Comparison of ENCODE assay signal across 1 cellular context in the genomic region with DNA sequence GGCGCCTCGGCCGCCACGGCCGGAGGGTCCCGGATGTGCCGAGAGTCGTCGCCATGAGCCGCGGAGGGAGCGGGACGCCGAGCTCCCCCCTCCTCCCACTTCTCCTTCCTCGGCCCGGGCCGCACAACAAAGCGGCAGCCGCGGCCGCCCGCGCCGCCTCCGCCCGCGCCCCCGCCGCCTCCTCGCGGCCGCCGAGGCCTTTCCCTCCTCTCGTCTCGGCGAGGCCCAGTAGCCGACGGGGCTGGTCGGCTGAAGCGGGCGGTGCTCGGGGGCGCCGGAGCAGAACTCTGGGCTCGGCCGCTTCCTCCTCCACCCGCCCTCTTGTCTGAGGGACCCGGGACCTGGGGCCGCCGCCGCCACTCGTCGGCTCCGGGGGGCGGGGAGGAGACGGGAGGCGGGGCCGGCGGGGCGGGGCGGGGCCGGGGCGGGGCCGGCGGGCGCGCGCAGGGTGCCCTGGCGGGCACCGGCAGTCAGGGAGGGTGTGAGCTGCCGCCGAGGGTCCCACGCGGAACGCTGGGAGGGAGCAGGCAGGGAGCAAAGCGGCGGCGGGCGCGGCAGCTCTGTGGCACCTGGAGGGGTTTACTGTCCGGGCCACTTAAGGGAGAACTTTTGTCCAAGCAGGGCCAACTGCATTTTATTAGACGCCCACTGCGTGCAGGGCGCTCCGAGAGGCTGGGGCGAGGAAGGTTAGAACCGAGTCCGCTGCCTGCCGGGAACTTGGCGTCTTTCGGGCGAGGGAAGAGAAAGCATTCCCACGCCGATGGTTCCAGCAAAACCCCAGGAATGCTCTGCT.
TF ChIP-seq lines count a peak whose summit lies in the region.

TSS of gene SMURF2 (minus strand) at position 327 of the 793 bp plus-strand sequence. CDS start 427 bp downstream, outside the sequence.

TF ChIP-seq in K562, 482 proteins besides CTCF, POLR2A, EP300 and RAD21 (continued from another document and continues in another):
- TF ChIP-seq, protein P1, sequence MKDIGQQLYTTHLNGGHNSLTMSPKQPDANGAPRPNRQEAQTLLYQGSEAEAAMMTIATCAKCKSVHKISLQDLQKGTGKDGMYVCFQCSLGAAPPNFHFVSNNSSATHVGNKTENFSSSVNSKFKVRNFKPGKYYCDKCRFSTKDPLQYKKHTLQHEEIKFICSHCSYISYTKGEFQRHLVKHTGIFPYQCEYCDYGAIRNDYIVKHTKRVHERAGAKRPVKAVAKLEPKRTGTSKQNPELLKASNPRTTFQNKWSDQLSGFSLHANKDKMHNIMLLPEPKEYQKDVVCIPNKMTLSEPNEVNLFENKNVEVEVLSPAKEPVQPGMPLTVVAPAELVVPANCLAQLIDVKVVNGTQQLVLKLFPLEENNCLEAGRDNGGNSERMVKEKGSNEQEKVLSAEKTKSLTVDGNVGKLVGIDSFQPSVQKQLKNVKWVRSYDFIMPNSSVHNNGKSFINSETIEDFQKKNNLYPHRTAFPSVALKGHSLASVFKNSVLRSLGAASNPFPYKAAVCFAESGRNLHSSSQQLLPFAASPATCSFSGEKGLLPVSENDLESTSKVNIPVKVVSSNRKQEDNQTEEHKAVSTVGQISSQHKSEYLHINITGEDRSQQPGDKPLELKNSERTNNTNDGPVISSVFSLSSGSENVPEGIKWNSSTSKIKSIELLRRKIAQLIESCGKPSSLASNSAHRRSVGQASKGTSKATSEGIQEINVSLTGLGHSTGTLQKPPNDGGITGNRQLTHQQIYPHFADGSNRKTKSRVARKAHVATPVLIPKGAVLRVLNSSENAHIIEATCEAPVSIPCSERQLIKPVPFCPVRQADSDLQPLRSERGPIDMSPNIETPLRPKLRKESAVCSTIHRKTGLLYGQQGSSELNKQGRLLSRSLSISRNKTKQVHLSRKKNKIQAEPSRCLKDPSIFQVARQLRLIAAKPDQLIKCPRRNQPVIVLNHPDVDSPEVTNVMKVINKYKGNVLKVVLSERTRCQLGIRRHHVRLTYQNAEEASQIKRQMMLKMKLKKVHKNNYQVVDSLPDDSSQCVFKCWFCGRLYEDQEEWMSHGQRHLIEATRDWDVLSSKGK (CRISPR knock-in tag; IDR thresholded peaks at IDR 0.05), result no peak
- TF ChIP-seq, protein P2, sequence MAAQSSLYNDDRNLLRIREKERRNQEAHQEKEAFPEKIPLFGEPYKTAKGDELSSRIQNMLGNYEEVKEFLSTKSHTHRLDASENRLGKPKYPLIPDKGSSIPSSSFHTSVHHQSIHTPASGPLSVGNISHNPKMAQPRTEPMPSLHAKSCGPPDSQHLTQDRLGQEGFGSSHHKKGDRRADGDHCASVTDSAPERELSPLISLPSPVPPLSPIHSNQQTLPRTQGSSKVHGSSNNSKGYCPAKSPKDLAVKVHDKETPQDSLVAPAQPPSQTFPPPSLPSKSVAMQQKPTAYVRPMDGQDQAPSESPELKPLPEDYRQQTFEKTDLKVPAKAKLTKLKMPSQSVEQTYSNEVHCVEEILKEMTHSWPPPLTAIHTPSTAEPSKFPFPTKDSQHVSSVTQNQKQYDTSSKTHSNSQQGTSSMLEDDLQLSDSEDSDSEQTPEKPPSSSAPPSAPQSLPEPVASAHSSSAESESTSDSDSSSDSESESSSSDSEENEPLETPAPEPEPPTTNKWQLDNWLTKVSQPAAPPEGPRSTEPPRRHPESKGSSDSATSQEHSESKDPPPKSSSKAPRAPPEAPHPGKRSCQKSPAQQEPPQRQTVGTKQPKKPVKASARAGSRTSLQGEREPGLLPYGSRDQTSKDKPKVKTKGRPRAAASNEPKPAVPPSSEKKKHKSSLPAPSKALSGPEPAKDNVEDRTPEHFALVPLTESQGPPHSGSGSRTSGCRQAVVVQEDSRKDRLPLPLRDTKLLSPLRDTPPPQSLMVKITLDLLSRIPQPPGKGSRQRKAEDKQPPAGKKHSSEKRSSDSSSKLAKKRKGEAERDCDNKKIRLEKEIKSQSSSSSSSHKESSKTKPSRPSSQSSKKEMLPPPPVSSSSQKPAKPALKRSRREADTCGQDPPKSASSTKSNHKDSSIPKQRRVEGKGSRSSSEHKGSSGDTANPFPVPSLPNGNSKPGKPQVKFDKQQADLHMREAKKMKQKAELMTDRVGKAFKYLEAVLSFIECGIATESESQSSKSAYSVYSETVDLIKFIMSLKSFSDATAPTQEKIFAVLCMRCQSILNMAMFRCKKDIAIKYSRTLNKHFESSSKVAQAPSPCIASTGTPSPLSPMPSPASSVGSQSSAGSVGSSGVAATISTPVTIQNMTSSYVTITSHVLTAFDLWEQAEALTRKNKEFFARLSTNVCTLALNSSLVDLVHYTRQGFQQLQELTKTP (IDR thresholded peaks at IDR 0.05; ENCODE audit: low read depth in 1 of 2, partially characterized antibody in 2 of 2), result no peak
- TF ChIP-seq CBX5 (IDR thresholded peaks at IDR 0.05; ENCODE audit: borderline replicate concordance, low read depth) (no peak), ZNF644 (tag; IDR thresholded peaks at IDR 0.05; ENCODE audit: low read depth) (no peak), ZBED1 (IDR thresholded peaks at IDR 0.05) (no peak), NUFIP1 (IDR thresholded peaks at IDR 0.05; ENCODE audit: partially characterized antibody) (no peak), ELK1 (CRISPR knock-in tag; IDR thresholded peaks at IDR 0.05) (no peak), NCOR1 (IDR thresholded peaks at IDR 0.05) (0 out of 2 replicates have a peak, but pooled peaks have one; percentile 26), BHLHE40 (IDR thresholded peaks at IDR 0.05; ENCODE audit: low read length) (no peak), ZNF324 (CRISPR knock-in tag; IDR thresholded peaks at IDR 0.05) (no peak), GTF2F1 (IDR thresholded peaks at IDR 0.05; ENCODE audit: low read depth, low read length) (no peak), HMGXB4 (CRISPR knock-in tag; IDR thresholded peaks at IDR 0.05) (no peak), CXXC5 (CRISPR knock-in tag; IDR thresholded peaks at IDR 0.05) (peak; percentile 84), MITF (IDR thresholded peaks at IDR 0.05) (no peak), MYNN (IDR thresholded peaks at IDR 0.05) (no peak), MYNN (CRISPR knock-in tag; IDR thresholded peaks at IDR 0.05) (no peak), ZBTB7A (IDR thresholded peaks at IDR 0.05; ENCODE audit: borderline replicate concordance, control insufficient read depth, low read depth, low read length) (peak; percentile 57; the same call in 1 of the 2 replicates), HOXB6 (CRISPR knock-in tag; IDR thresholded peaks at IDR 0.05; ENCODE audit: borderline replicate concordance) (no peak), KDM5B (IDR thresholded peaks at IDR 0.05; ENCODE audit: insufficient replicate concordance, low read depth, low read length) (peak; percentile 75), PHF20 (IDR thresholded peaks at IDR 0.05; ENCODE audit: partially characterized antibody) (no peak), KDM1A (IDR thresholded peaks at IDR 0.05) (no peak), CTBP1 (IDR thresholded peaks at IDR 0.05; ENCODE audit: borderline replicate concordance) (peak; percentile 39; the same call in 1 of the 2 replicates), ZNF174 (CRISPR knock-in tag; IDR thresholded peaks at IDR 0.05) (no peak), ZNF184 (CRISPR knock-in tag; IDR thresholded peaks at IDR 0.05) (no peak), HMG20A (CRISPR knock-in tag; conservative IDR thresholded peaks at IDR 0.05) (no peak), KLF13 (tag; IDR thresholded peaks at IDR 0.05; ENCODE audit: borderline replicate concordance, low read depth) (no peak), XRCC3 (IDR thresholded peaks at IDR 0.05) (no peak)
- TF ChIP-seq, protein P3, sequence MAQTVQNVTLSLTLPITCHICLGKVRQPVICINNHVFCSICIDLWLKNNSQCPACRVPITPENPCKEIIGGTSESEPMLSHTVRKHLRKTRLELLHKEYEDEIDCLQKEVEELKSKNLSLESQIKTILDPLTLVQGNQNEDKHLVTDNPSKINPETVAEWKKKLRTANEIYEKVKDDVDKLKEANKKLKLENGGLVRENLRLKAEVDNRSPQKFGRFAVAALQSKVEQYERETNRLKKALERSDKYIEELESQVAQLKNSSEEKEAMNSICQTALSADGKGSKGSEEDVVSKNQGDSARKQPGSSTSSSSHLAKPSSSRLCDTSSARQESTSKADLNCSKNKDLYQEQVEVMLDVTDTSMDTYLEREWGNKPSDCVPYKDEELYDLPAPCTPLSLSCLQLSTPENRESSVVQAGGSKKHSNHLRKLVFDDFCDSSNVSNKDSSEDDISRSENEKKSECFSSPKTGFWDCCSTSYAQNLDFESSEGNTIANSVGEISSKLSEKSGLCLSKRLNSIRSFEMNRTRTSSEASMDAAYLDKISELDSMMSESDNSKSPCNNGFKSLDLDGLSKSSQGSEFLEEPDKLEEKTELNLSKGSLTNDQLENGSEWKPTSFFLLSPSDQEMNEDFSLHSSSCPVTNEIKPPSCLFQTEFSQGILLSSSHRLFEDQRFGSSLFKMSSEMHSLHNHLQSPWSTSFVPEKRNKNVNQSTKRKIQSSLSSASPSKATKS (CRISPR knock-in tag; IDR thresholded peaks at IDR 0.05), result no peak
- TF ChIP-seq, protein P4, sequence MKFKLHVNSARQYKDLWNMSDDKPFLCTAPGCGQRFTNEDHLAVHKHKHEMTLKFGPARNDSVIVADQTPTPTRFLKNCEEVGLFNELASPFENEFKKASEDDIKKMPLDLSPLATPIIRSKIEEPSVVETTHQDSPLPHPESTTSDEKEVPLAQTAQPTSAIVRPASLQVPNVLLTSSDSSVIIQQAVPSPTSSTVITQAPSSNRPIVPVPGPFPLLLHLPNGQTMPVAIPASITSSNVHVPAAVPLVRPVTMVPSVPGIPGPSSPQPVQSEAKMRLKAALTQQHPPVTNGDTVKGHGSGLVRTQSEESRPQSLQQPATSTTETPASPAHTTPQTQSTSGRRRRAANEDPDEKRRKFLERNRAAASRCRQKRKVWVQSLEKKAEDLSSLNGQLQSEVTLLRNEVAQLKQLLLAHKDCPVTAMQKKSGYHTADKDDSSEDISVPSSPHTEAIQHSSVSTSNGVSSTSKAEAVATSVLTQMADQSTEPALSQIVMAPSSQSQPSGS (CRISPR knock-in tag; IDR thresholded peaks at IDR 0.05), result no peak
- TF ChIP-seq, protein P5, sequence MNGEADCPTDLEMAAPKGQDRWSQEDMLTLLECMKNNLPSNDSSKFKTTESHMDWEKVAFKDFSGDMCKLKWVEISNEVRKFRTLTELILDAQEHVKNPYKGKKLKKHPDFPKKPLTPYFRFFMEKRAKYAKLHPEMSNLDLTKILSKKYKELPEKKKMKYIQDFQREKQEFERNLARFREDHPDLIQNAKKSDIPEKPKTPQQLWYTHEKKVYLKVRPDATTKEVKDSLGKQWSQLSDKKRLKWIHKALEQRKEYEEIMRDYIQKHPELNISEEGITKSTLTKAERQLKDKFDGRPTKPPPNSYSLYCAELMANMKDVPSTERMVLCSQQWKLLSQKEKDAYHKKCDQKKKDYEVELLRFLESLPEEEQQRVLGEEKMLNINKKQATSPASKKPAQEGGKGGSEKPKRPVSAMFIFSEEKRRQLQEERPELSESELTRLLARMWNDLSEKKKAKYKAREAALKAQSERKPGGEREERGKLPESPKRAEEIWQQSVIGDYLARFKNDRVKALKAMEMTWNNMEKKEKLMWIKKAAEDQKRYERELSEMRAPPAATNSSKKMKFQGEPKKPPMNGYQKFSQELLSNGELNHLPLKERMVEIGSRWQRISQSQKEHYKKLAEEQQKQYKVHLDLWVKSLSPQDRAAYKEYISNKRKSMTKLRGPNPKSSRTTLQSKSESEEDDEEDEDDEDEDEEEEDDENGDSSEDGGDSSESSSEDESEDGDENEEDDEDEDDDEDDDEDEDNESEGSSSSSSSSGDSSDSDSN (IDR thresholded peaks at IDR 0.05; ENCODE audit: borderline replicate concordance in 1 of 2, low read depth in 2 of 2, low read length in 2 of 2), result peak in 1 of 2 experiments; percentile 81; a peak in 2 of 4 replicates
- TF ChIP-seq, protein P6, sequence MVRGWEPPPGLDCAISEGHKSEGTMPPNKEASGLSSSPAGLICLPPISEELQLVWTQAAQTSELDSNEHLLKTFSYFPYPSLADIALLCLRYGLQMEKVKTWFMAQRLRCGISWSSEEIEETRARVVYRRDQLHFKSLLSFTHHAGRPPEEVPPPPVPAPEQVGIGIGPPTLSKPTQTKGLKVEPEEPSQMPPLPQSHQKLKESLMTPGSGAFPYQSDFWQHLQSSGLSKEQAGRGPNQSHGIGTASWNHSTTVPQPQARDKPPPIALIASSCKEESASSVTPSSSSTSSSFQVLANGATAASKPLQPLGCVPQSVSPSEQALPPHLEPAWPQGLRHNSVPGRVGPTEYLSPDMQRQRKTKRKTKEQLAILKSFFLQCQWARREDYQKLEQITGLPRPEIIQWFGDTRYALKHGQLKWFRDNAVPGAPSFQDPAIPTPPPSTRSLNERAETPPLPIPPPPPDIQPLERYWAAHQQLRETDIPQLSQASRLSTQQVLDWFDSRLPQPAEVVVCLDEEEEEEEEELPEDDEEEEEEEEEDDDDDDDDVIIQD (CRISPR knock-in tag; IDR thresholded peaks at IDR 0.05), result no peak
- TF ChIP-seq, protein P7, sequence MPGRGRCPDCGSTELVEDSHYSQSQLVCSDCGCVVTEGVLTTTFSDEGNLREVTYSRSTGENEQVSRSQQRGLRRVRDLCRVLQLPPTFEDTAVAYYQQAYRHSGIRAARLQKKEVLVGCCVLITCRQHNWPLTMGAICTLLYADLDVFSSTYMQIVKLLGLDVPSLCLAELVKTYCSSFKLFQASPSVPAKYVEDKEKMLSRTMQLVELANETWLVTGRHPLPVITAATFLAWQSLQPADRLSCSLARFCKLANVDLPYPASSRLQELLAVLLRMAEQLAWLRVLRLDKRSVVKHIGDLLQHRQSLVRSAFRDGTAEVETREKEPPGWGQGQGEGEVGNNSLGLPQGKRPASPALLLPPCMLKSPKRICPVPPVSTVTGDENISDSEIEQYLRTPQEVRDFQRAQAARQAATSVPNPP (IDR thresholded peaks at IDR 0.05; ENCODE audit: borderline replicate concordance, insufficient read depth, insufficient read length), result no peak
